In genomic region chr15:75758071-75758872, GRCh38 we compare ENCODE assay signal across 8 cellular contexts. TPM values are rescaled to one million over a fixed set of nuclear protein-coding genes. Genes with fewer than 3 reads are reported as not detected.
DNase-seq lines count a peak whose midpoint lies in the region; ATAC-seq and TF ChIP-seq lines count a peak whose summit lies in the region.

No MANE protein-coding gene starts in this region.

- peak; percentile 25 to 54 (median 43) for DNase-seq in CD8-positive, alpha-beta memory T cell
- peak; percentile 63 for DNase-seq in Jurkat, Clone E6-1 (ENCODE audit: low read depth, low spot score)
- DNase-seq in RPMI7951 (ENCODE audit: low read depth) (peak; percentile 89), fibroblast of the aortic adventitia (ENCODE audit: low read depth) (peak; percentile 81), natural killer cell (no peak), stomach (peak; percentile 90)
- peak; percentile 44 for DNase-seq in activated effector memory CD4-positive, alpha-beta T cell treated with Interleukin-2 at 50 U/mL for 16 hours

- peak overlapping the region; percentile 54 for H3K27ac ChIP-seq in CD8-positive, alpha-beta memory T cell (ENCODE audit: low read depth, low read length)
- peak overlapping the region; percentile 52 to 86 (median 80) for H3K27ac ChIP-seq in stomach

- no peaks in the 10 kb centered on the region for H3K9me3 ChIP-seq in CD8-positive, alpha-beta memory T cell (ENCODE audit: low read length)
- H3K9me3 ChIP-seq in stomach, result no peaks in the 10 kb centered on the region

- WGBS in stomach, 5 donors, result 2 to 4% (median 3%) methylated on average over 31 to 35 of the region's 35 CpGs

- H3K27me3 Mint-ChIP-seq in CD8-positive, alpha-beta memory T cell, result peaks cover 8% of the 10 kb centered on the region in 2 donors
- peaks cover 1 to 42% of the 10 kb centered on the region in 2 donors for H3K27me3 Mint-ChIP-seq in natural killer cell (ENCODE audit: low read depth in 2 of 2)

- intact Hi-C loops in natural killer cell (cut with micrococcal nuclease) (no loop called here), stomach (cut with DNase I; ENCODE audit: low total_unique reads) (no loop called here)

- peak overlapping the region; percentile 66 for H3K4me3 ChIP-seq in CD8-positive, alpha-beta memory T cell (ENCODE audit: low read length)
- H3K4me3 ChIP-seq in Jurkat, Clone E6-1 (ENCODE audit: low read length), result peak overlapping the region; percentile 76
- peak overlapping the region; percentile 69 for H3K4me3 ChIP-seq in fibroblast of the aortic adventitia (ENCODE audit: low read depth, low read length)
- H3K4me3 ChIP-seq in stomach, result peak overlapping the region; percentile 49 to 60 (median 56)

- CTCF ChIA-PET in CD8-positive, alpha-beta memory T cell (lab: Charles Lee), result interaction anchor here (0.8 kb wide), 1 partner anchor 43 kb away, joined by 3 read pairs; no protein-coding TSS in a partner anchor

- peak; percentile 51 for ATAC-seq in GM21360 (IDR thresholded peaks at IDR 0.05; ENCODE audit: unreplicated experiment)
- ATAC-seq in natural killer cell, result peak; percentile 80 to 93 (median 83)

- TF ChIP-seq POLR2A in stomach (IDR thresholded peaks at IDR 0.05), result no peak

- peak overlapping the region in 4 of 8 donors; percentile 10 to 84 (median 62) for H3K27ac Mint-ChIP-seq in CD8-positive, alpha-beta memory T cell
- peak overlapping the region in 1 of 2 donors; percentile 62 for H3K27ac Mint-ChIP-seq in natural killer cell

- POLR2A ChIA-PET in CD8-positive, alpha-beta memory T cell (lab: Charles Lee), result interaction anchor here (0.7 kb wide), 1 partner anchor 19 kb away, joined by 3 read pairs; no protein-coding TSS in a partner anchor

- no peaks in the 10 kb centered on the region for H3K36me3 Mint-ChIP-seq in CD8-positive, alpha-beta memory T cell
- H3K36me3 Mint-ChIP-seq in natural killer cell, result no peaks in the 10 kb centered on the region

- peak overlapping the region; percentile 67 to 92 (median 78) for H3K4me3 Mint-ChIP-seq in CD8-positive, alpha-beta memory T cell
- peak overlapping the region; percentile 91 for H3K4me3 Mint-ChIP-seq in natural killer cell

- no peaks in the 10 kb centered on the region for H3K27me3 ChIP-seq in CD8-positive, alpha-beta memory T cell (ENCODE audit: insufficient read depth, low read length, poor library complexity, severe bottlenecking)
- no peaks in the 10 kb centered on the region for H3K27me3 ChIP-seq in stomach

- peaks cover 6% of the 10 kb centered on the region for H3K4me1 ChIP-seq in CD8-positive, alpha-beta memory T cell (ENCODE audit: insufficient read depth, low read length)
- H3K4me1 ChIP-seq in stomach, result peaks cover 4 to 18% (median 9%) of the 10 kb centered on the region in 4 donors

- no peaks in the 10 kb centered on the region for H3K9me3 Mint-ChIP-seq in CD8-positive, alpha-beta memory T cell
- no peaks in the 10 kb centered on the region for H3K9me3 Mint-ChIP-seq in natural killer cell

- TF ChIP-seq EP300 in stomach (IDR thresholded peaks at IDR 0.05), result no peak

- TF ChIP-seq CTCF in fibroblast of the aortic adventitia (IDR thresholded peaks at IDR 0.05; ENCODE audit: insufficient read depth, low read length) (peak; percentile 41), natural killer cell (IDR thresholded peaks at IDR 0.05) (no peak), stomach (IDR thresholded peaks at IDR 0.05) (peak in 2 of 7 experiments; percentile 8 to 18)

- H3K36me3 ChIP-seq in CD8-positive, alpha-beta memory T cell (ENCODE audit: insufficient read depth, low read length), result no peaks in the 10 kb centered on the region
- H3K36me3 ChIP-seq in stomach, result no peaks in the 10 kb centered on the region

- peaks cover 6 to 16% (median 15%) of the 10 kb centered on the region in 3 donors for H3K4me1 Mint-ChIP-seq in CD8-positive, alpha-beta memory T cell
- peaks cover 8 to 14% of the 10 kb centered on the region in 2 donors for H3K4me1 Mint-ChIP-seq in natural killer cell

RNA-seq across cellular contexts. Expression of gene CSPG4, which starts 45.6 kb away (rescaled TPM):
- not detected for total RNA-seq in CD8-positive, alpha-beta memory T cell
- polyA plus RNA-seq in CD8-positive, alpha-beta memory T cell, result not detected
- polyA plus RNA-seq in Jurkat, Clone E6-1 (2012; ENCODE audit: insufficient read depth, insufficient read length), result not detected
- total RNA-seq in RPMI7951 (2014; rRNA removed; shearing (Covaris generic)), result 31.4 and 52.5 TPM in 2 replicates
- total RNA-seq in fibroblast of the aortic adventitia (ENCODE audit: low replicate concordance) (12.0 and 27.8 TPM in 2 replicates), natural killer cell (under 1 TPM; 0.05 to 0.09 (median 0.07) TPM), stomach (10 to 100 TPM; 15.1 to 44.6 (median 28.1) TPM)
- 10 to 100 TPM in 1 of 3 donors, 1 to 10 TPM in 2; 1.8 to 15.5 (median 3.1) TPM for polyA plus RNA-seq in stomach

Comparison
In these comparisons a context has a peak if more than half of its experiments do, and no peak if none do; other contexts are left out.
1. RNA of gene CSPG4, which starts 45.6 kb away (total RNA-seq): 31.4 to 52.5 TPM in RPMI7951, 15.1 to 44.6 TPM in stomach and 12.0 to 27.8 TPM in fibroblast of the aortic adventitia; 0.05 to 0.09 TPM in natural killer cell and not detected in CD8-positive, alpha-beta memory T cell; every median in the first group is over 10 times any median in the second.
2. Peak in every context shown above with its lines, with median percentiles within 50 percentile points of each other: H3K4me3 ChIP-seq.